Comparison of ENCODE assay signal across 17 cellular contexts in genomic region chr15:41573396-41573795, GRCh38. TPM values are rescaled to one million over a fixed set of nuclear protein-coding genes. Genes with fewer than 3 reads are reported as not detected.
A peak's percentile ranks its signal among the peaks of the same experiment; 100 is the strongest.
DNase-seq lines count a peak whose midpoint lies in the region; ATAC-seq and TF ChIP-seq lines count a peak whose summit lies in the region.
"Had no signal": no experiment of that assay in that cellular context is flagged by ENCODE, and none has a peak within 500 bp of the region (broad histone marks: within the 10 kb centered on the region; RNA-seq: fewer than 3 reads in every experiment).

No MANE protein-coding gene starts in this region.

- no peaks in the 10 kb centered on the region for H3K9me3 ChIP-seq in PC-9 (ENCODE audit: insufficient read depth, low read depth)

- H3K9me2 ChIP-seq in PC-9 (ENCODE audit: insufficient read depth), result no peaks in the 10 kb centered on the region

- intact Hi-C loops in dorsolateral prefrontal cortex (cut with DNase I), result loop anchor here in 1 of 2 donors (10.0 kb wide), 1 partner anchor 339 kb away; the partner anchor contains the start of genes CHP1 and EXD1
- intact Hi-C loops in PC-9 (cut with micrococcal nuclease; ENCODE audit: unreplicated experiment), result no loop called here

- H3K27ac Mint-ChIP-seq in nephron, result peak overlapping the region in 2 of 3 experiments; percentile 17 to 45
- H3K27ac Mint-ChIP-seq: CD14-positive monocyte; CD8-positive, alpha-beta T cell; HFFc6 had no signal

- peak; percentile 6 for DNase-seq in DMS 273 (lab: John Stamatoyannopoulos, UW; ENCODE audit: unreplicated experiment)
- no peak for DNase-seq in DMS 273 treated with DMSO at 0.1 percent for 48 hours (lab: John Stamatoyannopoulos, UW)
- DNase-seq in dorsolateral prefrontal cortex, result peak in 1 of 10 donors; percentile 11
- DNase-seq in substantia nigra (lab: John Stamatoyannopoulos, UW), result peak in 2 of 49 donors; percentile 16 to 43
- DNase-seq in PC-9, result no peak
- DNase-seq in Kasumi-1 (lab: John Stamatoyannopoulos, UW), result no peak
- DNase-seq: CD8-positive, alpha-beta T cell; COR-L47; DMS79 treated with DMSO at 0.1 percent for 48 hours; EL; GDM1; HCEC 1CT; HFFc6 had no signal

- H4K20me1 ChIP-seq in PC-9 (ENCODE audit: insufficient read depth), result no peaks in the 10 kb centered on the region

- H3K27ac ChIP-seq in dorsolateral prefrontal cortex (peak overlapping the region in 49 of 59 donors; percentile 5 to 98 (median 77)), substantia nigra (ENCODE audit: low read depth, low read length, poor library complexity, severe bottlenecking) (peak overlapping the region; percentile 62), PC-9 (no peak overlapping the region)
- H3K27ac ChIP-seq: 22Rv1 had no signal

- H3K36me3 ChIP-seq in PC-9 (ENCODE audit: low read depth), result no peaks in the 10 kb centered on the region

- H3F3A ChIP-seq in PC-9 (ENCODE audit: insufficient read depth, low read depth), result no peaks in the 10 kb centered on the region

- TF ChIP-seq CTCF in dorsolateral prefrontal cortex (IDR thresholded peaks at IDR 0.05 in 54 of 56, conservative IDR thresholded peaks at IDR 0.05 in 2 of 56; ENCODE audit: low read depth in 1 of 56, partially characterized antibody in 56 of 56) (no peak), nephron (IDR thresholded peaks at IDR 0.05; ENCODE audit: unreplicated experiment in 3 of 3) (no peak), PC-9 (conservative IDR thresholded peaks at IDR 0.05) (no peak)

- no TSS peak for BruUV-seq in PC-9 (replicated peaks; lab: Mats Ljungman, UMichigan)

- no peak overlapping the region for H2AFZ ChIP-seq in PC-9

- H3K4me1 Mint-ChIP-seq in nephron, result peaks cover 5% of the 10 kb centered on the region
- H3K4me1 Mint-ChIP-seq: CD14-positive monocyte had no signal

- peaks cover 53% of the 10 kb centered on the region for H3K36me3 Mint-ChIP-seq in nephron (ENCODE audit: low read depth)
- H3K36me3 Mint-ChIP-seq: CD14-positive monocyte; CD8-positive, alpha-beta T cell had no signal

- no peak overlapping the region for H3K4me2 ChIP-seq in PC-9

- no peaks in the 10 kb centered on the region for H3K79me2 ChIP-seq in PC-9 (ENCODE audit: low read depth)

- CTCF ChIA-PET in PC-9 (lab: Charles Lee), result no interaction called here

- no peaks in the 10 kb centered on the region for H3K9me3 Mint-ChIP-seq in nephron
- H3K9me3 Mint-ChIP-seq: CD14-positive monocyte; CD8-positive, alpha-beta T cell; HFFc6 had no signal

- H3K4me3 Mint-ChIP-seq in nephron, result no peak overlapping the region
- H3K4me3 Mint-ChIP-seq: CD8-positive, alpha-beta T cell; HFFc6 had no signal

- H3K27me3 Mint-ChIP-seq in nephron (ENCODE audit: low read depth), result no peaks in the 10 kb centered on the region

- no peaks in the 10 kb centered on the region for H3K27me3 ChIP-seq in dorsolateral prefrontal cortex
- H3K27me3 ChIP-seq in PC-9 (ENCODE audit: insufficient read depth, low read depth), result no peaks in the 10 kb centered on the region

- no peak for ATAC-seq in SK-N-SH treated with all-trans-retinoic acid at 6 μM for 48 hours
- ATAC-seq: CD8-positive, alpha-beta T cell had no signal

- no peaks in the 10 kb centered on the region for H3K4me1 ChIP-seq in PC-9 (replicated peaks; ENCODE audit: insufficient read depth)

- POLR2A ChIA-PET in PC-9 (lab: Charles Lee; ENCODE audit: unreplicated experiment), result no interaction called here

- no peak overlapping the region for H3K4me3 ChIP-seq in dorsolateral prefrontal cortex
- H3K4me3 ChIP-seq in PC-9, result no peak overlapping the region

TF ChIP-seq in SK-N-SH treated with all-trans-retinoic acid at 6 μM for 48 hours, 23 proteins besides CTCF, POLR2A, EP300 and RAD21 (continues in another document):
- no peak for TF ChIP-seq ZC3H10 (CRISPR knock-in tag; IDR thresholded peaks at IDR 0.05)
- no peak for TF ChIP-seq CSRNP3 (CRISPR knock-in tag; IDR thresholded peaks at IDR 0.05)
- TF ChIP-seq SNAI2 (CRISPR knock-in tag; IDR thresholded peaks at IDR 0.05), result no peak
- TF ChIP-seq CREB5 (CRISPR knock-in tag; IDR thresholded peaks at IDR 0.05; ENCODE audit: low read depth), result no peak
- no peak for TF ChIP-seq ZFP30 (CRISPR knock-in tag; IDR thresholded peaks at IDR 0.05)
- no peak for TF ChIP-seq ZFP3 (CRISPR knock-in tag; IDR thresholded peaks at IDR 0.05)
- TF ChIP-seq ARNTL (CRISPR knock-in tag; IDR thresholded peaks at IDR 0.05; ENCODE audit: borderline replicate concordance, low read depth), result no peak
- TF ChIP-seq PATZ1 (CRISPR knock-in tag; IDR thresholded peaks at IDR 0.05; ENCODE audit: borderline replicate concordance), result no peak
- no peak for TF ChIP-seq ZNF70 (CRISPR knock-in tag; IDR thresholded peaks at IDR 0.05)
- no peak for TF ChIP-seq OSR1 (CRISPR knock-in tag; IDR thresholded peaks at IDR 0.05)
- TF ChIP-seq GLIS3 (CRISPR knock-in tag; IDR thresholded peaks at IDR 0.05), result no peak
- TF ChIP-seq TSHZ2 (CRISPR knock-in tag; IDR thresholded peaks at IDR 0.05), result no peak
- no peak for TF ChIP-seq ZNF8 (CRISPR knock-in tag; IDR thresholded peaks at IDR 0.05)
- TF ChIP-seq ESRRG (CRISPR knock-in tag; IDR thresholded peaks at IDR 0.05), result no peak
- TF ChIP-seq TOX (CRISPR knock-in tag; IDR thresholded peaks at IDR 0.05; ENCODE audit: borderline replicate concordance), result no peak

RNA-seq across cellular contexts. Expression of gene TYRO3, which starts 14.4 kb away (rescaled TPM):
- total RNA-seq in dorsolateral prefrontal cortex, result 100 to 1,000 TPM; 151 to 285 (median 212) TPM
- 30.3 and 30.8 TPM in 2 replicates for total RNA-seq in PC-9 (2021)

RNA-seq across cellular contexts. Expression of gene RPAP1, which starts 29.3 kb away (rescaled TPM):
- total RNA-seq in dorsolateral prefrontal cortex (10 to 100 TPM; 24.8 to 60.8 (median 39.0) TPM), PC-9 (2021) (47.7 and 51.4 TPM in 2 replicates)

RNA-seq across cellular contexts. Expression of gene LTK, which starts 59.8 kb away (rescaled TPM):
- 1 to 10 TPM in 112 of 120 experiments, under 1 TPM in 8; 0.15 to 7.3 (median 2.6) TPM for total RNA-seq in dorsolateral prefrontal cortex
- 0.11 and 0.28 TPM in 2 replicates for total RNA-seq in PC-9 (2021)
